Comparison of ENCODE assay signal across 21 cellular contexts in genomic region chr7:27209933-27210440, GRCh38. TPM values are rescaled to one million over a fixed set of nuclear protein-coding genes. Genes with fewer than 3 reads are reported as not detected.
DNase-seq lines count a peak whose midpoint lies in the region; ATAC-seq lines count a peak whose summit lies in the region.
"Had no signal": no experiment of that assay in that cellular context is flagged by ENCODE, and none has a peak within 500 bp of the region (broad histone marks: within the 10 kb centered on the region; RNA-seq: fewer than 3 reads in every experiment).

No MANE protein-coding gene starts in this region.

- peaks cover 4 to 15% (median 8%) of the 10 kb centered on the region in 3 donors for H3K4me1 Mint-ChIP-seq in IgD-negative memory B cell
- H3K4me1 Mint-ChIP-seq in effector memory CD8-positive, alpha-beta T cell (ENCODE audit: low read depth in 2 of 2): peaks cover 18 to 19% of the 10 kb centered on the region in 2 donors

- peaks cover 79% of the 10 kb centered on the region for H3K27me3 Mint-ChIP-seq in IgD-negative memory B cell
- H3K27me3 Mint-ChIP-seq in effector memory CD8-positive, alpha-beta T cell: peaks cover 95 to 100% of the 10 kb centered on the region in 2 donors

- intact Hi-C loops in posterior vena cava (cut with DNase I) (loop anchor here (5.0 to 10.0 kb wide), 3 partner anchors 365 to 555 kb away; no protein-coding TSS in a partner anchor), left ventricle myocardium superior (cut with micrococcal nuclease) (loop anchor here (10.0 kb wide), 1 partner anchor 365 kb away; no protein-coding TSS in a partner anchor)

- peak overlapping the region in 1 of 3 donors; percentile 50 for H3K27ac Mint-ChIP-seq in IgD-negative memory B cell
- peak overlapping the region; percentile 6 for H3K27ac Mint-ChIP-seq in effector memory CD8-positive, alpha-beta T cell
- H3K27ac Mint-ChIP-seq: activated CD8-positive, alpha-beta memory T cell treated with anti-CD3 and anti-CD28 coated beads, Interleukin-2, amount 10 ng/mL, durations not matched to agents 7 days and 5 days; T-cell had no signal

- H3K9me3 Mint-ChIP-seq in IgD-negative memory B cell: peaks cover 0 to 3% (median 0%) of the 10 kb centered on the region in 3 donors
- no peaks in the 10 kb centered on the region for H3K9me3 Mint-ChIP-seq in effector memory CD8-positive, alpha-beta T cell
- H3K9me3 Mint-ChIP-seq: T-cell had no signal

- peak overlapping the region in 3 of 4 donors; percentile 53 to 89 (median 77) for H3K4me3 Mint-ChIP-seq in IgD-negative memory B cell
- H3K4me3 Mint-ChIP-seq in effector memory CD8-positive, alpha-beta T cell: no peak overlapping the region
- H3K4me3 Mint-ChIP-seq: activated CD8-positive, alpha-beta memory T cell treated with anti-CD3 and anti-CD28 coated beads, Interleukin-2, amount 10 ng/mL, durations not matched to agents 7 days and 5 days had no signal

- no peaks in the 10 kb centered on the region for H3K36me3 Mint-ChIP-seq in IgD-negative memory B cell
- H3K36me3 Mint-ChIP-seq in effector memory CD8-positive, alpha-beta T cell (ENCODE audit: insufficient read depth): peaks cover 6% of the 10 kb centered on the region
- H3K36me3 Mint-ChIP-seq: activated CD8-positive, alpha-beta memory T cell treated with anti-CD3 and anti-CD28 coated beads, Interleukin-2, amount 10 ng/mL, durations not matched to agents 7 days and 5 days; T-cell had no signal

- DNase-seq in NCI-H82 (lab: John Stamatoyannopoulos, UW) (peak; percentile 57), NCI-H82 treated with DMSO at 0.1 percent for 48 hours (lab: John Stamatoyannopoulos, UW; ENCODE audit: unreplicated experiment) (no peak), posterior vena cava (ENCODE audit: low spot score) (peak; percentile 68), NCI-H524 treated with DMSO at 0.1 percent for 48 hours (lab: John Stamatoyannopoulos, UW) (no peak), NCI-H2196 treated with DMSO at 0.1 percent for 48 hours (lab: John Stamatoyannopoulos, UW; ENCODE audit: unreplicated experiment) (no peak), left ventricle myocardium superior (no peak)
- no peak for DNase-seq in effector memory CD8-positive, alpha-beta T cell
- DNase-seq: AML-193, HCEC 1CT, hippocampal formation, NCI-H1436, NCI-H526 treated with DMSO at 0.1 percent for 48 hours, psoas muscle, upper lobe of right lung had no signal

- no peak for ATAC-seq in effector memory CD8-positive, alpha-beta T cell (replicated peaks)
- no peak for ATAC-seq in left ventricle myocardium superior

RNA-seq across cellular contexts. Expression of gene HOXA13, which starts 10.1 kb away (rescaled TPM):
- not detected for polyA plus RNA-seq in IgD-negative memory B cell
- total RNA-seq in posterior vena cava (under 1 TPM in 1 of 2 donors, not detected in 1; 0.14 TPM), left ventricle myocardium superior (not detected)
- total RNA-seq: activated CD8-positive, alpha-beta memory T cell treated with anti-CD3 and anti-CD28 coated beads, Interleukin-2, amount 10 ng/mL, durations not matched to agents 7 days and 5 days; cardiac septum; epithelial cell of proximal tubule; foreskin keratinocyte; lung; T-cell; upper lobe of right lung had no signal
- polyA plus RNA-seq: foreskin keratinocyte, lung had no signal

RNA-seq across cellular contexts. Expression of gene HOXA11, which starts 25.0 kb away (rescaled TPM):
- not detected for polyA plus RNA-seq in IgD-negative memory B cell
- total RNA-seq in posterior vena cava (1 to 10 TPM in 1 of 2 donors, under 1 TPM in 1; 0.51 to 1.1 TPM), left ventricle myocardium superior (not detected)
- total RNA-seq: activated CD8-positive, alpha-beta memory T cell treated with anti-CD3 and anti-CD28 coated beads, Interleukin-2, amount 10 ng/mL, durations not matched to agents 7 days and 5 days; cardiac septum; lung; T-cell; upper lobe of right lung had no signal
- polyA plus RNA-seq: lung had no signal

RNA-seq across cellular contexts. Expression of gene EVX1, which starts 32.6 kb away (rescaled TPM):
- polyA plus RNA-seq in IgD-negative memory B cell: not detected
- total RNA-seq in posterior vena cava: not detected
- total RNA-seq in left ventricle myocardium superior: not detected
- total RNA-seq: activated CD8-positive, alpha-beta memory T cell treated with anti-CD3 and anti-CD28 coated beads, Interleukin-2, amount 10 ng/mL, durations not matched to agents 7 days and 5 days; cardiac septum; epithelial cell of proximal tubule; foreskin keratinocyte; lung; psoas muscle; upper lobe of right lung had no signal
- polyA plus RNA-seq: foreskin keratinocyte, lung, psoas muscle had no signal

RNA-seq across cellular contexts. Expression of gene HOXA10, which starts 35.9 kb away (rescaled TPM):
- polyA plus RNA-seq in IgD-negative memory B cell: 0.70 TPM
- total RNA-seq in posterior vena cava (1 to 10 TPM; 8.9 to 9.2 TPM), left ventricle myocardium superior (not detected)
- total RNA-seq: activated CD8-positive, alpha-beta memory T cell treated with anti-CD3 and anti-CD28 coated beads, Interleukin-2, amount 10 ng/mL, durations not matched to agents 7 days and 5 days; cardiac septum had no signal

RNA-seq across cellular contexts. Expression of gene HOXA9, which starts 44.6 kb away (rescaled TPM):
- polyA plus RNA-seq in IgD-negative memory B cell: 0.20 TPM
- total RNA-seq in posterior vena cava (1 to 10 TPM; 7.4 TPM), left ventricle myocardium superior (not detected)
- total RNA-seq: activated CD8-positive, alpha-beta memory T cell treated with anti-CD3 and anti-CD28 coated beads, Interleukin-2, amount 10 ng/mL, durations not matched to agents 7 days and 5 days; cardiac septum had no signal

Comparison
In these comparisons a context has a peak if more than half of its experiments do, and no peak if none do; other contexts are left out.
1. DNase-seq: peak in NCI-H82 (single experiment) and posterior vena cava (single experiment); none in NCI-H82 treated with DMSO at 0.1 percent for 48 hours (single experiment), effector memory CD8-positive, alpha-beta T cell (0 of 3), NCI-H524 treated with DMSO at 0.1 percent for 48 hours (single experiment), NCI-H2196 treated with DMSO at 0.1 percent for 48 hours (single experiment) and left ventricle myocardium superior (single experiment).
2. H3K4me3 Mint-ChIP-seq: peak in IgD-negative memory B cell (3 of 4); none in effector memory CD8-positive, alpha-beta T cell (0 of 2).